In genomic region chr17:2041561-2042354, GRCh38 we compare ENCODE assay signal across 8 cellular contexts. TPM values are rescaled to one million over a fixed set of nuclear protein-coding genes. Genes with fewer than 3 reads are reported as not detected.
DNase-seq lines count a peak whose midpoint lies in the region; ATAC-seq and TF ChIP-seq lines count a peak whose summit lies in the region.

Gene OVCA2, plus strand, starts transcription at chr17:2042022. Its CDS starts 26 bp downstream, at chr17:2042048.

- no peaks in the 10 kb centered on the region for H3K9me3 ChIP-seq in right lobe of liver

- peaks cover 0 to 13% (median 0%) of the 10 kb centered on the region in 4 donors for H3K4me1 ChIP-seq in right lobe of liver

- peak; percentile 71 for TF ChIP-seq POLR2A in right lobe of liver (IDR thresholded peaks at IDR 0.05)

- H3K4me3 ChIP-seq in right lobe of liver = peak within 1 kb of the TSS; percentile 64 to 98 (median 88)

- peak; percentile 52 to 92 (median 82) for DNase-seq in C1 segment of cervical spinal cord (lab: John Stamatoyannopoulos, UW)
- peak; percentile 97 for DNase-seq in NCI-H748 treated with DMSO at 0.1 percent for 48 hours (lab: John Stamatoyannopoulos, UW)
- DNase-seq in activated CD4-positive, alpha-beta T cell treated with anti-CD3 and anti-CD28 coated beads, Interleukin-2, amount 50 U/mL, for 4 hours = peak; percentile 95 to 96
- peak; percentile 90 to 92 for DNase-seq in dermis microvascular lymphatic vessel endothelial cell (ENCODE audit: low read depth in 2 of 2)
- peak; percentile 96 to 97 (median 97) for DNase-seq in right lobe of liver
- DNase-seq in stimulated activated CD4-positive, alpha-beta T cell treated with anti-CD3 and anti-CD28 coated beads, Interleukin-4, amount 100 ng/mL, for 48 hours (ENCODE audit: low read depth in 2 of 2) = peak; percentile 95

- no peaks in the 10 kb centered on the region for H3K27me3 ChIP-seq in right lobe of liver

- peak; percentile 33 to 53 (median 42) for TF ChIP-seq CTCF in right lobe of liver (IDR thresholded peaks at IDR 0.05)

- ATAC-seq in GM19324 (IDR thresholded peaks at IDR 0.05; ENCODE audit: low FRiP score, unreplicated experiment) (peak; percentile 87), HG03469 (IDR thresholded peaks at IDR 0.05; ENCODE audit: unreplicated experiment) (peak; percentile 79), right lobe of liver (peak; percentile 93 to 98 (median 95))

- peaks cover 0 to 6% (median 3%) of the 10 kb centered on the region in 4 donors for H3K36me3 ChIP-seq in right lobe of liver

- intact Hi-C loops in right lobe of liver (cut with DNase I) = loop anchor here (5.0 kb wide), 1 partner anchor 134 kb away; no protein-coding TSS in a partner anchor

- peak within 1 kb of the TSS; percentile 57 to 83 (median 77) for H3K27ac ChIP-seq in right lobe of liver

- WGBS in right lobe of liver (ENCODE audit: insufficient coverage, low coverage, low lambda C conversion rate, missing lambda C conversion rate) = 0% methylated on average over 15 of the region's 91 CpGs

RNA-seq across cellular contexts. Expression of gene OVCA2, which starts in this region (rescaled TPM):
- total RNA-seq in dermis microvascular lymphatic vessel endothelial cell (52.1 and 55.8 TPM in 2 replicates), right lobe of liver (10 to 100 TPM; 10.3 to 36.2 (median 14.8) TPM)

Comparison
In these comparisons a context has a peak if more than half of its experiments do, and no peak if none do; other contexts are left out.
1. Peak in every context shown above with its lines: DNase-seq, ATAC-seq, H3K4me3 ChIP-seq and H3K27ac ChIP-seq.